Comparison of ENCODE assay signal across 8 cellular contexts in the genomic region with DNA sequence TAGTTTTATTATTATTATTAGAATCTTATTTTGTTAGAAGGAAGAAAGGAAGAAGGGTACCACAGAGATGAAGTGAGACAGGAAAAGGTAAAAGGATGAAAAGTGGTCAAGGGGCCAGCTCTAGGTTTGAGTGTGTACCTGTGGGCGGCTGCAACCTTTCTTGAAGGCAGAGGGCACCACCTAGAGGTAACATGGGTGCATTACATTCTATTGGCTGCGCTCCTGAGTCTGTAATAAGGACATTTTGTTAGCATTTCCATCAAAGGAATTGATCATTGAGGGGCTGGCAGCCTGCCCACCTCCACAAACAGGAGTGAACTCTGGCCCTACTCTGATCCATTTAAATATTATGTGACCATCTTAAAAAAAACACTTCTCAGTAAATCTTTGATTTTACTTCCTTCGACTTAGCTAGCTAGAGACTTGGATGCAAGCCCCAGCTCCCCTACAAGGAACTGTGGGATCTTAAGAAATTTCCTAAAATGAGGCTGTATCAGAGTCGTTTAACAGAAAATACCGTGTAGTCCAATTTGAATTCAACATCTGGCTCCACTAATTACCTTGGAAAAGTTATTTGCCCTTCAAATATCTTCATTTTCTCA.
A peak's percentile ranks its signal among the peaks of the same experiment; 100 is the strongest.
DNase-seq lines count a peak whose midpoint lies in the region; TF ChIP-seq lines count a peak whose summit lies in the region.

No MANE protein-coding gene starts in this region.

- no peaks in the 10 kb centered on the region for H3K4me1 Mint-ChIP-seq in neural progenitor cell

- no peak overlapping the region for H3K4me3 ChIP-seq in AG09309 (ENCODE audit: control insufficient read depth, low read depth, low read length)
- H3K4me3 ChIP-seq in HFF-Myc (replicated peaks; ENCODE audit: low read depth, low read length): no peak overlapping the region
- no peak overlapping the region for H3K4me3 ChIP-seq in LNCaP clone FGC (ENCODE audit: low read depth, low read length)
- no peak overlapping the region for H3K4me3 ChIP-seq in fibroblast of lung (replicated peaks in 1 of 4; ENCODE audit: control extremely low read depth in 1 of 4, insufficient read depth in 1 of 4, low read depth in 3 of 4, low read length in 4 of 4)
- H3K4me3 ChIP-seq in neural progenitor cell: no peak overlapping the region

- no peaks in the 10 kb centered on the region for H3K27me3 Mint-ChIP-seq in neural progenitor cell (ENCODE audit: insufficient read depth, low read depth)

- DNase-seq in AG09309 (ENCODE audit: low read depth) (peak; percentile 8), HFF-Myc (ENCODE audit: extremely low read depth, low read depth) (peak; percentile 38), LNCaP clone FGC (ENCODE audit: low read depth) (peak; percentile 48), SW480 (ENCODE audit: low spot score) (peak; percentile 50), fibroblast of lung (ENCODE audit: low read depth in 2 of 2) (peak; percentile 33 to 56), neural progenitor cell (ENCODE audit: low spot score) (peak; percentile 78)
- DNase-seq in central memory CD4-positive, alpha-beta T cell: no peak

- no peaks in the 10 kb centered on the region for H3F3A ChIP-seq in neural progenitor cell (ENCODE audit: low read depth)

- no peaks in the 10 kb centered on the region for H3K27me3 ChIP-seq in fibroblast of lung (ENCODE audit: control insufficient read depth, insufficient read depth, low read length)
- H3K27me3 ChIP-seq in neural progenitor cell: no peaks in the 10 kb centered on the region

- H3K4me2 ChIP-seq in fibroblast of lung (ENCODE audit: extremely low read depth, insufficient read depth, low read length): no peak overlapping the region
- H3K4me2 ChIP-seq in neural progenitor cell: no peak overlapping the region

- H3K9me3 ChIP-seq in fibroblast of lung (ENCODE audit: control insufficient read depth, insufficient read depth, low read depth, low read length) (no peaks in the 10 kb centered on the region), neural progenitor cell (ENCODE audit: low read depth) (no peaks in the 10 kb centered on the region)

- H3K4me1 ChIP-seq in fibroblast of lung (ENCODE audit: control insufficient read depth, extremely low read depth, insufficient read depth, low read length): no peaks in the 10 kb centered on the region
- no peaks in the 10 kb centered on the region for H3K4me1 ChIP-seq in neural progenitor cell

- no peaks in the 10 kb centered on the region for H3K9me3 Mint-ChIP-seq in neural progenitor cell

- H3K4me3 Mint-ChIP-seq in neural progenitor cell: no peak overlapping the region

- H2AFZ ChIP-seq in fibroblast of lung (ENCODE audit: low read length) (no peak overlapping the region), neural progenitor cell (replicated peaks) (no peak overlapping the region)

- no peak overlapping the region for H3K27ac ChIP-seq in fibroblast of lung (ENCODE audit: insufficient read depth, low read length)
- no peak overlapping the region for H3K27ac ChIP-seq in neural progenitor cell

- no peak overlapping the region for H3K27ac Mint-ChIP-seq in neural progenitor cell

- no peaks in the 10 kb centered on the region for H3K36me3 ChIP-seq in fibroblast of lung (ENCODE audit: control insufficient read depth, insufficient read depth, low read length)
- no peaks in the 10 kb centered on the region for H3K36me3 ChIP-seq in neural progenitor cell

- no peaks in the 10 kb centered on the region for H3K36me3 Mint-ChIP-seq in neural progenitor cell

- H4K20me1 ChIP-seq in fibroblast of lung (ENCODE audit: control insufficient read depth, extremely low read depth, insufficient read depth, low read length): no peaks in the 10 kb centered on the region
- no peaks in the 10 kb centered on the region for H4K20me1 ChIP-seq in neural progenitor cell (ENCODE audit: low read depth)

- H3K9ac ChIP-seq in fibroblast of lung (ENCODE audit: insufficient read depth, low read length): no peak overlapping the region
- H3K9ac ChIP-seq in neural progenitor cell: no peak overlapping the region

- H3K79me2 ChIP-seq in fibroblast of lung (ENCODE audit: control insufficient read depth, insufficient read depth, low read length) (no peaks in the 10 kb centered on the region), neural progenitor cell (ENCODE audit: low read depth) (no peaks in the 10 kb centered on the region)

- TF ChIP-seq CTCF in AG09309 (IDR thresholded peaks at IDR 0.05; ENCODE audit: control insufficient read depth, insufficient read depth, low read depth, low read length, missing control alignments) (peak; percentile 82), GM12872 (IDR thresholded peaks at IDR 0.05; ENCODE audit: insufficient read depth, low read depth, low read length) (peak; percentile 81), HFF-Myc (IDR thresholded peaks at IDR 0.05; ENCODE audit: low read depth, low read length, missing control alignments) (peak; percentile 72), LNCaP clone FGC (IDR thresholded peaks at IDR 0.05; ENCODE audit: control insufficient read depth, extremely low read depth, insufficient read depth) (peak; percentile 86), fibroblast of lung (conservative IDR thresholded peaks at IDR 0.05 in 1 of 2, IDR thresholded peaks at IDR 0.05 in 1 of 2; ENCODE audit: low read depth in 1 of 2, low read length in 2 of 2) (peak; percentile 66 to 83), neural progenitor cell (IDR thresholded peaks at IDR 0.05) (peak; percentile 86)
